12 cellular contexts compared by ENCODE assay signal in the genomic region with DNA sequence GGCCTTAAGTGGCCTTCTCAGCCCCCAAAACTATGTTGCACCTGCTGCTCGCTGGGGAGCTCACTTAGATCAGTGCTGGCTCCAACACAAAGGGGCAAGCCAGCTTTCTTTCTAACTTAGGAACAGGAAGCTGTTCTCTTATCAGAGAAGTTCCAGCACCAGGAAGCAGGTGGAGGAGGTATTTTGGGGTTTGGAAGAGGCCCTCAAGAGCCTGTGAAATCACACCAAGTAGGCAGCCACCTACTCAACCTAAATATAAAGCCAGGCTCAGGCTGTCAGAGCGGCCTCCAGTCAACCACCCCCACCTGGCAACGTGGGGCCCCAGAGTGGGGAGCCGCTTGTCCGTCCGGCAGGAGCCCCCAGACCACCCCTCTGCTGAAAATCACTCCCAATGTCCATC.
"Had no signal": no experiment of that assay in that cellular context is flagged by ENCODE, and none has a peak within 500 bp of the region (broad histone marks: within the 10 kb centered on the region; RNA-seq: fewer than 3 reads in every experiment).

No MANE protein-coding gene starts in this region.

- H3K4me1 ChIP-seq: foreskin keratinocyte, testis had no signal

- H3K27ac ChIP-seq: breast epithelium, foreskin keratinocyte, right lobe of liver, testis, VCaP had no signal

- DNase-seq: activated CD4-positive, alpha-beta memory T cell treated with anti-CD3 and anti-CD28 coated beads, Interleukin-2, amount 10 ng/mL, durations not matched to agents 7 days and 5 days; activated gamma-delta T cell treated with Interleukin-2 at 50 U/mL for 16 hours; activated naive CD8-positive, alpha-beta T cell treated with anti-CD3 and anti-CD28 coated beads for 36 hours; activated T-cell treated with anti-CD3 and anti-CD28 coated beads, Interleukin-2, amount 50 U/mL, for 72 hours; foreskin keratinocyte; stimulated activated CD4-positive, alpha-beta T cell treated with anti-CD3 and anti-CD28 coated beads, Interleukin-1b, Interleukin-23, amount 100 ng/mL, for 48 hours; stimulated activated naive CD4-positive, alpha-beta T cell; T-helper 9 cell; testis had no signal

- H3K27me3 ChIP-seq: right lobe of liver, testis had no signal

- H3K9me3 ChIP-seq: breast epithelium, right lobe of liver, testis had no signal

- H3K36me3 ChIP-seq: breast epithelium, right lobe of liver had no signal

- ATAC-seq: activated T-cell treated with anti-CD3 and anti-CD28 coated beads, Interleukin-2, amount 50 U/mL, for 72 hours; foreskin keratinocyte; right lobe of liver had no signal

- H3K4me3 ChIP-seq: breast epithelium, right lobe of liver, testis had no signal
